ENCODE assay signal across 8 cellular contexts in genomic region chr5:133868946-133869674, GRCh38.
DNase-seq lines count a peak whose midpoint lies in the region; ATAC-seq, FAIRE-seq and TF ChIP-seq lines count a peak whose summit lies in the region.

No MANE protein-coding gene starts in this region.

- no peaks in the 10 kb centered on the region for H3K9me3 Mint-ChIP-seq in T-helper 2 cell treated with Interferon-gamma antibody and Interleukin-4, amounts not matched to agents 5 μg/mL and 100 μg/mL, for 36 hours

- H3K27me3 ChIP-seq in Loucy (ENCODE audit: insufficient read depth, low read length, poor library complexity, severe bottlenecking), result no peaks in the 10 kb centered on the region
- no peaks in the 10 kb centered on the region for H3K27me3 ChIP-seq in ascending aorta
- H3K27me3 ChIP-seq in small intestine (ENCODE audit: control insufficient read depth in 2 of 2, insufficient read depth in 2 of 2, low read length in 2 of 2), result no peaks in the 10 kb centered on the region

- H3F3A ChIP-seq in Loucy (ENCODE audit: low read depth), result no peaks in the 10 kb centered on the region

- H3K4me2 ChIP-seq in Loucy (ENCODE audit: low read depth, low read length, poor library complexity, severe bottlenecking), result peak overlapping the region; percentile 40

- H3K79me2 ChIP-seq in Loucy (ENCODE audit: insufficient read depth, low read length), result no peaks in the 10 kb centered on the region

- no peaks in the 10 kb centered on the region for H3K36me3 Mint-ChIP-seq in T-helper 2 cell treated with Interferon-gamma antibody and Interleukin-4, amounts not matched to agents 5 μg/mL and 100 μg/mL, for 36 hours (ENCODE audit: low read depth)

- TF ChIP-seq CTCF in Loucy (conservative IDR thresholded peaks at IDR 0.05; ENCODE audit: low read length) (peak; percentile 68), ascending aorta (IDR thresholded peaks at IDR 0.05) (peak; percentile 54 to 92 (median 76))

- intact Hi-C loops in ascending aorta (cut with DNase I), result loop anchor here (1.0 to 5.0 kb wide), 3 partner anchors 317 to 757 kb away; no protein-coding TSS in a partner anchor

- no peaks in the 10 kb centered on the region for H3K4me1 ChIP-seq in Loucy (ENCODE audit: insufficient read depth, low read length, poor library complexity, severe bottlenecking)
- no peaks in the 10 kb centered on the region for H3K4me1 ChIP-seq in ascending aorta
- H3K4me1 ChIP-seq in small intestine (ENCODE audit: control insufficient read depth in 2 of 2, insufficient read depth in 1 of 2, low read depth in 1 of 2, low read length in 1 of 2), result no peaks in the 10 kb centered on the region

- no peak overlapping the region for H3K4me3 Mint-ChIP-seq in T-helper 2 cell treated with Interferon-gamma antibody and Interleukin-4, amounts not matched to agents 5 μg/mL and 100 μg/mL, for 36 hours

- peaks cover 12% of the 10 kb centered on the region for H3K4me1 Mint-ChIP-seq in T-helper 2 cell treated with Interferon-gamma antibody and Interleukin-4, amounts not matched to agents 5 μg/mL and 100 μg/mL, for 36 hours (ENCODE audit: low read depth)

- no peak overlapping the region for H2AFZ ChIP-seq in Loucy (ENCODE audit: low read length)

- H4K20me1 ChIP-seq in Loucy (ENCODE audit: insufficient read depth, low read length, poor library complexity, severe bottlenecking), result no peaks in the 10 kb centered on the region

- no peak overlapping the region for H3K27ac Mint-ChIP-seq in T-helper 2 cell treated with Interferon-gamma antibody and Interleukin-4, amounts not matched to agents 5 μg/mL and 100 μg/mL, for 36 hours

- H3K4me3 ChIP-seq in Loucy (ENCODE audit: low read length, poor library complexity, severe bottlenecking), result no peak overlapping the region
- peak overlapping the region; percentile 21 to 43 for H3K4me3 ChIP-seq in ascending aorta
- H3K4me3 ChIP-seq in small intestine (ENCODE audit: low read depth in 1 of 2, low read length in 2 of 2), result no peak overlapping the region

- ATAC-seq in HG03045 (IDR thresholded peaks at IDR 0.05; ENCODE audit: unreplicated experiment) (no peak), GM21786 (IDR thresholded peaks at IDR 0.05; ENCODE audit: unreplicated experiment) (no peak)

- H3K27ac ChIP-seq in ascending aorta, result no peak overlapping the region
- no peak overlapping the region for H3K27ac ChIP-seq in small intestine (ENCODE audit: low read depth in 1 of 2, low read length in 1 of 2)

- H3K9me3 ChIP-seq in Loucy (ENCODE audit: insufficient read depth, low read depth, low read length), result no peaks in the 10 kb centered on the region
- H3K9me3 ChIP-seq in ascending aorta, result no peaks in the 10 kb centered on the region
- H3K9me3 ChIP-seq in small intestine (ENCODE audit: control insufficient read depth, low read depth), result no peaks in the 10 kb centered on the region

- no peaks in the 10 kb centered on the region for H3K9me2 ChIP-seq in Loucy (replicated peaks; ENCODE audit: low read depth, low read length)

- DNase-seq in GDM1 (lab: John Stamatoyannopoulos, UW) (peak; percentile 37), ascending aorta (ENCODE audit: low spot score in 2 of 2) (peak in 1 of 2 donors; percentile 82), hypothalamus (lab: John Stamatoyannopoulos, UW) (peak in 48 of 51 donors; percentile 17 to 81 (median 61)), small intestine (peak; percentile 58)
- DNase-seq in T-helper 2 cell treated with Interferon-gamma antibody and Interleukin-4, amounts not matched to agents 5 μg/mL and 100 μg/mL, for 36 hours (ENCODE audit: low spot score), result peak; percentile 68

- no peak overlapping the region for H3K9ac ChIP-seq in Loucy (ENCODE audit: low read depth, low read length, poor library complexity, severe bottlenecking)

- H3K36me3 ChIP-seq in Loucy (ENCODE audit: insufficient read depth, low read length), result no peaks in the 10 kb centered on the region
- no peaks in the 10 kb centered on the region for H3K36me3 ChIP-seq in ascending aorta
- H3K36me3 ChIP-seq in small intestine (ENCODE audit: control insufficient read depth in 2 of 2, insufficient read depth in 2 of 2, low read length in 2 of 2), result no peaks in the 10 kb centered on the region

- 15 to 18% (median 18%) methylated on average over 17 of the region's 17 CpGs for WGBS in small intestine, 3 donors

- no peaks in the 10 kb centered on the region for H3K27me3 Mint-ChIP-seq in T-helper 2 cell treated with Interferon-gamma antibody and Interleukin-4, amounts not matched to agents 5 μg/mL and 100 μg/mL, for 36 hours (ENCODE audit: low read depth)

- FAIRE-seq in small intestine (lab: Jason Lieb, UNC), result no peak

Comparison
In these comparisons a context has a peak if more than half of its experiments do, and no peak if none do; other contexts are left out.
1. H3K4me3 ChIP-seq: peak in ascending aorta (2 of 2); none in Loucy (single experiment) and small intestine (0 of 2).